Comparison of ENCODE assay signal across 20 cellular contexts in the genomic region with DNA sequence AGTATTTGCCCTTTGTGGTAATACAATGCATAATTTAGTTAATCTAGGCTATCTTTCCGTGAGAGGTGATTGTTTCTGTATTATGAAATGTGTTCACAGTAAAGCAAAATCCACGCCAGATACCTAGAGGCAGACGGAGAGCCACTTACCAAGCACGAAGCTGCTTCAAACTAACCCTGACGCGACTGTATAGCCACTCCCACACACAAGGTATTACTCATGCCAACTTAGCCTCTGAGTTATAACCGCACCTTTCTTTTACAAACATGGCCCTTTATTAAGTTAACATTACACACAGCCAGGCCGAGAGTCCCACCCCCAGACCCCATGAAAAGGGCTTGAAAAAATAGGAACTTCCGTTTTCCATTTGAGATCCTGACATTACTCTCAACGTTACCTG.
A peak's percentile ranks its signal among the peaks of the same experiment; 100 is the strongest.
DNase-seq lines count a peak whose midpoint lies in the region; ATAC-seq and TF ChIP-seq lines count a peak whose summit lies in the region.
"Had no signal": no experiment of that assay in that cellular context is flagged by ENCODE, and none has a peak within 500 bp of the region (broad histone marks: within the 10 kb centered on the region; RNA-seq: fewer than 3 reads in every experiment).

No MANE protein-coding gene starts in this region.

- peaks cover 14% of the 10 kb centered on the region for H3K4me1 Mint-ChIP-seq in MCF 10A (ENCODE audit: insufficient read depth, unreplicated experiment)
- H3K4me1 Mint-ChIP-seq in T-helper 2 cell treated with Interferon-gamma antibody and Interleukin-4, amounts not matched to agents 5 μg/mL and 100 μg/mL, for 36 hours (ENCODE audit: low read depth): peaks cover 2% of the 10 kb centered on the region
- H3K4me1 Mint-ChIP-seq: CD14-positive monocyte had no signal

- H3K9me3 ChIP-seq in breast epithelium: no peaks in the 10 kb centered on the region
- no peaks in the 10 kb centered on the region for H3K9me3 ChIP-seq in lung (ENCODE audit: control insufficient read depth in 2 of 2, insufficient read depth in 1 of 2, low read length in 1 of 2)
- H3K9me3 ChIP-seq: gastroesophageal sphincter, MG63, pancreas, SK-N-SH, tibial artery had no signal

- H3K27me3 ChIP-seq in breast epithelium (no peaks in the 10 kb centered on the region), lung (ENCODE audit: control insufficient read depth, insufficient read depth) (no peaks in the 10 kb centered on the region)
- H3K27me3 ChIP-seq: gastroesophageal sphincter, MG63, pancreas, tibial artery had no signal

- intact Hi-C loops in MCF 10A (cut with micrococcal nuclease) (no loop called here), breast epithelium (cut with DNase I; ENCODE audit: low total_unique reads) (no loop called here)

- TF ChIP-seq POLR2A in breast epithelium (IDR thresholded peaks at IDR 0.05): no peak

- H3K4me3 Mint-ChIP-seq in MCF 10A (ENCODE audit: unreplicated experiment): peak overlapping the region; percentile 54
- no peak overlapping the region for H3K4me3 Mint-ChIP-seq in T-helper 2 cell treated with Interferon-gamma antibody and Interleukin-4, amounts not matched to agents 5 μg/mL and 100 μg/mL, for 36 hours
- H3K4me3 Mint-ChIP-seq: activated CD4-positive, alpha-beta memory T cell treated with anti-CD3 and anti-CD28 coated beads for 36 hours; activated T-cell treated with anti-CD3 and anti-CD28 coated beads, Interleukin-2, amount 50 U/mL, for 4 hours; CD14-positive monocyte had no signal

- DNase-seq in MCF 10A (ENCODE audit: unreplicated experiment) (peak; percentile 84), breast epithelium (ENCODE audit: low spot score in 2 of 2) (no peak), dermis blood vessel endothelial cell (peak; percentile 82), lung (ENCODE audit: low spot score) (peak; percentile 43), islet precursor cell (no peak)
- no peak for DNase-seq in T-helper 2 cell treated with Interferon-gamma antibody and Interleukin-4, amounts not matched to agents 5 μg/mL and 100 μg/mL, for 36 hours (ENCODE audit: low spot score)
- DNase-seq: activated CD4-positive, alpha-beta memory T cell treated with anti-CD3 and anti-CD28 coated beads for 36 hours; activated T-cell treated with anti-CD3 and anti-CD28 coated beads, Interleukin-2, amount 50 U/mL, for 4 hours; DMS79 treated with DMSO at 0.1 percent for 48 hours; MG63; NCI-H1694 treated with DMSO at 0.1 percent for 48 hours; NCI-H524 treated with DMSO at 0.1 percent for 48 hours; pancreas; SK-N-SH; tibial artery had no signal

- no peaks in the 10 kb centered on the region for H3K9me3 Mint-ChIP-seq in MCF 10A (ENCODE audit: unreplicated experiment)
- no peaks in the 10 kb centered on the region for H3K9me3 Mint-ChIP-seq in T-helper 2 cell treated with Interferon-gamma antibody and Interleukin-4, amounts not matched to agents 5 μg/mL and 100 μg/mL, for 36 hours
- H3K9me3 Mint-ChIP-seq: activated CD4-positive, alpha-beta memory T cell treated with anti-CD3 and anti-CD28 coated beads for 36 hours; activated T-cell treated with anti-CD3 and anti-CD28 coated beads, Interleukin-2, amount 50 U/mL, for 4 hours; CD14-positive monocyte had no signal

- no peak overlapping the region for H3K4me3 ChIP-seq in breast epithelium
- H3K4me3 ChIP-seq in lung: no peak overlapping the region
- H3K4me3 ChIP-seq: gastroesophageal sphincter, MG63, pancreas, tibial artery had no signal

- H3K27ac Mint-ChIP-seq in MCF 10A (ENCODE audit: low read depth, unreplicated experiment): peak overlapping the region; percentile 68
- no peak overlapping the region for H3K27ac Mint-ChIP-seq in T-helper 2 cell treated with Interferon-gamma antibody and Interleukin-4, amounts not matched to agents 5 μg/mL and 100 μg/mL, for 36 hours
- H3K27ac Mint-ChIP-seq: activated CD4-positive, alpha-beta memory T cell treated with anti-CD3 and anti-CD28 coated beads for 36 hours; CD14-positive monocyte had no signal

- no peak for TF ChIP-seq CTCF in MCF 10A (IDR thresholded peaks at IDR 0.05; ENCODE audit: unreplicated experiment)
- no peak for TF ChIP-seq CTCF in breast epithelium (IDR thresholded peaks at IDR 0.05)
- no peak for TF ChIP-seq CTCF in lung (IDR thresholded peaks at IDR 0.05; ENCODE audit: control extremely low read depth, extremely low read depth)

- CTCF ChIA-PET in MCF 10A (lab: Yijun Ruan, JAX): interaction anchor here (0.6 kb wide), 1 partner anchor 25 kb away, joined by 3 read pairs; no protein-coding TSS in a partner anchor

- peak; percentile 81 for ATAC-seq in lung (ENCODE audit: insufficient read depth, low FRiP score)
- no peak for ATAC-seq in HG03520 (IDR thresholded peaks at IDR 0.05; ENCODE audit: unreplicated experiment)
- ATAC-seq in HG02884 (IDR thresholded peaks at IDR 0.05; ENCODE audit: unreplicated experiment): no peak
- ATAC-seq: activated T-cell treated with anti-CD3 and anti-CD28 coated beads, Interleukin-2, amount 50 U/mL, for 4 hours; gastroesophageal sphincter; HCT116 had no signal

- no peaks in the 10 kb centered on the region for H3K36me3 Mint-ChIP-seq in MCF 10A (ENCODE audit: insufficient read depth, unreplicated experiment)
- peaks cover 1% of the 10 kb centered on the region for H3K36me3 Mint-ChIP-seq in T-helper 2 cell treated with Interferon-gamma antibody and Interleukin-4, amounts not matched to agents 5 μg/mL and 100 μg/mL, for 36 hours (ENCODE audit: low read depth)

- H3K27ac ChIP-seq in breast epithelium (no peak overlapping the region), lung (ENCODE audit: low read depth in 1 of 2, low read length in 1 of 2) (no peak overlapping the region)
- H3K27ac ChIP-seq: gastroesophageal sphincter, pancreas, tibial artery had no signal

- H3K4me1 ChIP-seq in breast epithelium (no peaks in the 10 kb centered on the region), lung (ENCODE audit: control insufficient read depth in 2 of 2, insufficient read depth in 2 of 2, low read length in 2 of 2) (no peaks in the 10 kb centered on the region)
- H3K4me1 ChIP-seq: gastroesophageal sphincter, pancreas, tibial artery had no signal

- H3K36me3 ChIP-seq in breast epithelium: no peaks in the 10 kb centered on the region
- peaks cover 2 to 4% of the 10 kb centered on the region in 2 donors for H3K36me3 ChIP-seq in lung (ENCODE audit: control insufficient read depth in 2 of 2, insufficient read depth in 2 of 2, low read length in 2 of 2)
- H3K36me3 ChIP-seq: gastroesophageal sphincter, pancreas, tibial artery had no signal

- BruUV-seq in MCF 10A (replicated peaks; lab: Mats Ljungman, UMichigan): no TSS peak

- 76 to 88% methylated on average over 10 of the region's 10 CpGs for WGBS in lung, 2 donors

- POLR2A ChIA-PET in MCF 10A (lab: Yijun Ruan, JAX): interaction anchor here (0.6 to 1.6 kb wide), 2 partner anchors 14 to 878 kb away, joined by 3 to 11 read pairs; no protein-coding TSS in a partner anchor

- H3K27me3 Mint-ChIP-seq in MCF 10A (ENCODE audit: insufficient read depth, unreplicated experiment): no peaks in the 10 kb centered on the region
- H3K27me3 Mint-ChIP-seq in T-helper 2 cell treated with Interferon-gamma antibody and Interleukin-4, amounts not matched to agents 5 μg/mL and 100 μg/mL, for 36 hours (ENCODE audit: low read depth): no peaks in the 10 kb centered on the region
- H3K27me3 Mint-ChIP-seq: activated CD4-positive, alpha-beta memory T cell treated with anti-CD3 and anti-CD28 coated beads for 36 hours had no signal

Comparison
In these comparisons a context has a peak if more than half of its experiments do, and no peak if none do; other contexts are left out.
1. DNase-seq: peak in MCF 10A (single experiment), dermis blood vessel endothelial cell (single experiment) and lung (single experiment); none in breast epithelium (0 of 2), T-helper 2 cell treated with Interferon-gamma antibody and Interleukin-4, amounts not matched to agents 5 μg/mL and 100 μg/mL, for 36 hours (single experiment) and islet precursor cell (single experiment).